In genomic region chr1:232986000-232986922, GRCh38 we compare ENCODE assay signal across 28 cellular contexts.
"Had no signal": no experiment of that assay in that cellular context is flagged by ENCODE, and none has a peak within 500 bp of the region (broad histone marks: within the 10 kb centered on the region; RNA-seq: fewer than 3 reads in every experiment).

No MANE protein-coding gene starts in this region.

- H3K36me3 Mint-ChIP-seq: natural killer cell treated with Interleukin-12 subunit alpha and Interleukin-12 subunit beta and Interleukin-15 and Interleukin-18, amount 100 ng/mL, for 72 hours had no signal

- ATAC-seq: activated CD8-positive, alpha-beta T cell treated with anti-CD3 and anti-CD28 coated beads, Interleukin-2, amount 10 ng/mL, durations not matched to agents 7 days and 5 days; gastrocnemius medialis; pancreas; psoas muscle; sciatic nerve; SK-N-SH treated with all-trans-retinoic acid at 6 μM for 48 hours had no signal

- H3K9me3 Mint-ChIP-seq: activated naive CD8-positive, alpha-beta T cell treated with anti-CD3 and anti-CD28 coated beads for 36 hours; mesothelial cell of epicardium; natural killer cell treated with Interleukin-12 subunit alpha and Interleukin-12 subunit beta and Interleukin-15 and Interleukin-18, amount 100 ng/mL, for 72 hours; T-helper 2 cell treated with Interferon-gamma antibody and Interleukin-4, amounts not matched to agents 5 μg/mL and 100 μg/mL, for 36 hours had no signal

- H3K36me3 ChIP-seq: colonic mucosa, gastrocnemius medialis, neutrophil, pancreas, upper lobe of left lung, WERI-Rb-1 had no signal

- H3K4me1 ChIP-seq: colonic mucosa, pancreas, upper lobe of left lung had no signal

- H3K9me3 ChIP-seq: colonic mucosa, esophagus squamous epithelium, gastrocnemius medialis, neutrophil, pancreas, psoas muscle, upper lobe of left lung had no signal

- H3K27ac Mint-ChIP-seq: activated CD8-positive, alpha-beta T cell treated with anti-CD3 and anti-CD28 coated beads, Interleukin-2, amount 10 ng/mL, durations not matched to agents 7 days and 5 days; activated naive CD8-positive, alpha-beta T cell treated with anti-CD3 and anti-CD28 coated beads for 36 hours; mesothelial cell of epicardium; natural killer cell treated with Interleukin-12 subunit alpha and Interleukin-12 subunit beta and Interleukin-15 and Interleukin-18, amount 100 ng/mL, for 72 hours; T-helper 2 cell treated with Interferon-gamma antibody and Interleukin-4, amounts not matched to agents 5 μg/mL and 100 μg/mL, for 36 hours had no signal

- DNase-seq: activated CD4-positive, alpha-beta T cell treated with anti-CD3 and anti-CD28 coated beads for 1 hour; activated CD4-positive, alpha-beta T cell treated with anti-CD3 and anti-CD28 coated beads, Interleukin-2, amount 50 U/mL, for 1 hour; activated CD8-positive, alpha-beta T cell treated with anti-CD3 and anti-CD28 coated beads, Interleukin-2, amount 10 ng/mL, durations not matched to agents 7 days and 5 days; activated naive CD4-positive, alpha-beta T cell treated with Interleukin-2 at 50 U/mL for 16 hours; activated naive CD8-positive, alpha-beta T cell treated with anti-CD3 and anti-CD28 coated beads for 36 hours; activated T-cell treated with anti-CD3 and anti-CD28 coated beads, Interleukin-2, amount 50 U/mL, for 48 hours; colonic mucosa; esophagus squamous epithelium; gastrocnemius medialis; left colon; psoas muscle; stimulated activated CD4-positive, alpha-beta T cell treated with anti-CD3 and anti-CD28 coated beads, Interleukin-2, amount 100 ng/mL, for 48 hours; stimulated activated CD8-positive, alpha-beta memory T cell treated with anti-CD3 and anti-CD28 coated beads, Interleukin-4, amount 100 ng/mL, for 48 hours; stimulated activated naive CD4-positive, alpha-beta T cell; upper lobe of left lung had no signal

- FAIRE-seq: astrocyte, islet of Langerhans, pancreas, TTC549 had no signal

- H3K4me2 ChIP-seq: smooth muscle cell had no signal

- H3K27me3 Mint-ChIP-seq: activated naive CD8-positive, alpha-beta T cell treated with anti-CD3 and anti-CD28 coated beads for 36 hours; natural killer cell treated with Interleukin-12 subunit alpha and Interleukin-12 subunit beta and Interleukin-15 and Interleukin-18, amount 100 ng/mL, for 72 hours had no signal

- H3K4me3 Mint-ChIP-seq: activated CD8-positive, alpha-beta T cell treated with anti-CD3 and anti-CD28 coated beads, Interleukin-2, amount 10 ng/mL, durations not matched to agents 7 days and 5 days; activated naive CD8-positive, alpha-beta T cell treated with anti-CD3 and anti-CD28 coated beads for 36 hours; mesothelial cell of epicardium; natural killer cell treated with Interleukin-12 subunit alpha and Interleukin-12 subunit beta and Interleukin-15 and Interleukin-18, amount 100 ng/mL, for 72 hours; T-helper 2 cell treated with Interferon-gamma antibody and Interleukin-4, amounts not matched to agents 5 μg/mL and 100 μg/mL, for 36 hours had no signal

- H3K27ac ChIP-seq: colonic mucosa, esophagus squamous epithelium, gastrocnemius medialis, neutrophil, pancreas, psoas muscle, upper lobe of left lung, WERI-Rb-1 had no signal

- H3K4me3 ChIP-seq: colonic mucosa, esophagus squamous epithelium, gastrocnemius medialis, lung, pancreas, psoas muscle, smooth muscle cell, upper lobe of left lung had no signal

- H3K27me3 ChIP-seq: colonic mucosa, esophagus squamous epithelium, gastrocnemius medialis, neutrophil, pancreas, upper lobe of left lung had no signal
